In genomic region chr5:6634788-6635430, GRCh38 we compare ENCODE assay signal across 2 cellular contexts.
TF ChIP-seq lines count a peak whose summit lies in the region.

No MANE protein-coding gene starts in this region.

TF ChIP-seq in GM23338, 12 proteins besides CTCF, POLR2A, EP300 and RAD21 (continued from another document):
- no peak for TF ChIP-seq REST (IDR thresholded peaks at IDR 0.05; ENCODE audit: unreplicated experiment)
- no peak for TF ChIP-seq NANOG (IDR thresholded peaks at IDR 0.05; ENCODE audit: borderline replicate concordance)
- TF ChIP-seq EZH2 (IDR thresholded peaks at IDR 0.05; ENCODE audit: low read depth, unreplicated experiment), result no peak
- TF ChIP-seq ZNF331 (CRISPR knock-in tag; IDR thresholded peaks at IDR 0.05; ENCODE audit: low read depth), result no peak
- TF ChIP-seq EZH2phosphoT487 (IDR thresholded peaks at IDR 0.05; ENCODE audit: unreplicated experiment), result no peak
- TF ChIP-seq ZNF462 (CRISPR knock-in tag; IDR thresholded peaks at IDR 0.05), result no peak
- no peak for TF ChIP-seq ZNF114 (CRISPR knock-in tag; IDR thresholded peaks at IDR 0.05)
- TF ChIP-seq STAT1 (IDR thresholded peaks at IDR 0.05; ENCODE audit: unreplicated experiment), result no peak
- no peak for TF ChIP-seq JUNB (IDR thresholded peaks at IDR 0.05; ENCODE audit: unreplicated experiment)
- no peak for TF ChIP-seq POLR2AphosphoS5 (IDR thresholded peaks at IDR 0.05; ENCODE audit: low read depth)

TF ChIP-seq in WTC11, 78 proteins besides CTCF, POLR2A, EP300 and RAD21 (continued from another document):
- TF ChIP-seq STAT6 (CRISPR knock-in tag; conservative IDR thresholded peaks at IDR 0.05; ENCODE audit: low read depth), result no peak
- TF ChIP-seq ERG (CRISPR knock-in tag; IDR thresholded peaks at IDR 0.05), result no peak
- TF ChIP-seq GABPB1 (CRISPR knock-in tag; IDR thresholded peaks at IDR 0.05), result no peak
- no peak for TF ChIP-seq IRF2 (CRISPR knock-in tag; IDR thresholded peaks at IDR 0.05; ENCODE audit: borderline replicate concordance, low read depth)
- TF ChIP-seq ZNF423 (CRISPR knock-in tag; IDR thresholded peaks at IDR 0.05), result no peak
